9 cellular contexts compared by ENCODE assay signal in the genomic region with DNA sequence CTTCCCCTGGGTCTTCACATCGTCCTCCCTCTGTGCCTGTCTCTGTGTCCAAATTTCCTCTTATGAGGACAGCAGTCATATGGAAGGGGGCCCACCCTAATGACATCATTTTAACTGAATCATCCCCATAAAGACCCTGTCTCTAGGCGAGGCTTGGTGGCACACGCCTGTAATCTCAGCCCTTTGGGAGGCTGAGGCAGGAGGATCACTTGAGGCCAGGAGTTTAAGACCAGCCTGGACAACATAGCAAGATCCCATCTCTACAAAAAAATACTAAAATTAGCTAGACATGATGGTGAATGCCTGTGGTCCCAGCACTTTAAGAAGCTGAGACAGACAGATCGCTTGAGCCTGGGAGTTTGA. TPM values are rescaled to one million over a fixed set of nuclear protein-coding genes. Genes with fewer than 3 reads are reported as not detected.
A peak's percentile ranks its signal among the peaks of the same experiment; 100 is the strongest.
DNase-seq lines count a peak whose midpoint lies in the region; ATAC-seq, FAIRE-seq and TF ChIP-seq lines count a peak whose summit lies in the region.
"Had no signal": no experiment of that assay in that cellular context is flagged by ENCODE, and none has a peak within 500 bp of the region (broad histone marks: within the 10 kb centered on the region; RNA-seq: fewer than 3 reads in every experiment).

No MANE protein-coding gene starts in this region.

- no peak overlapping the region for H2AFZ ChIP-seq in KMS-11 (ENCODE audit: low read depth)
- no peak overlapping the region for H2AFZ ChIP-seq in keratinocyte (ENCODE audit: control insufficient read depth, low read length)

- H3K79me2 ChIP-seq in KMS-11 (ENCODE audit: insufficient read depth, low read depth) (peaks cover 30% of the 10 kb centered on the region), keratinocyte (ENCODE audit: control insufficient read depth, insufficient read depth, low read length) (peaks cover 88% of the 10 kb centered on the region)

- no peak for TF ChIP-seq POLR2A in stomach (IDR thresholded peaks at IDR 0.05)

- no peak for TF ChIP-seq EP300 in stomach (IDR thresholded peaks at IDR 0.05)

- no peak for ATAC-seq in GM21576 (IDR thresholded peaks at IDR 0.05; ENCODE audit: unreplicated experiment)

- peak overlapping the region; percentile 96 for H3K4me2 ChIP-seq in KMS-11
- no peak overlapping the region for H3K4me2 ChIP-seq in keratinocyte (ENCODE audit: control insufficient read depth, extremely low read depth, insufficient read depth, low read depth, low read length)

- no peaks in the 10 kb centered on the region for H3K9me3 Mint-ChIP-seq in activated naive CD8-positive, alpha-beta T cell (ENCODE audit: low read depth)

- DNase-seq in keratinocyte (ENCODE audit: low read depth, low spot score) (no peak), stomach (no peak), CD1c-positive myeloid dendritic cell (ENCODE audit: extremely low spot score) (no peak), OCI-M2 (lab: John Stamatoyannopoulos, UW; ENCODE audit: unreplicated experiment) (no peak)
- DNase-seq: NCI-H1694 had no signal

- no peaks in the 10 kb centered on the region for H3K27me3 Mint-ChIP-seq in activated naive CD8-positive, alpha-beta T cell

- intact Hi-C loops in stomach (cut with DNase I; ENCODE audit: low total_unique reads), result no loop called here

- 59 to 78% (median 64%) methylated on average over 4 of the region's 4 CpGs for WGBS in stomach, 5 donors

- no peaks in the 10 kb centered on the region for H4K20me1 ChIP-seq in KMS-11 (ENCODE audit: insufficient read depth)
- H4K20me1 ChIP-seq in keratinocyte (ENCODE audit: control insufficient read depth, extremely low read depth, insufficient read depth, low read length), result peaks cover 4% of the 10 kb centered on the region

- no peaks in the 10 kb centered on the region for H3K36me3 ChIP-seq in KMS-11 (ENCODE audit: insufficient read depth)
- H3K36me3 ChIP-seq in keratinocyte (ENCODE audit: control insufficient read depth in 2 of 2, extremely low read depth in 1 of 2, insufficient read depth in 2 of 2, low read length in 2 of 2), result peaks cover 4 to 7% of the 10 kb centered on the region in 2 experiments
- no peaks in the 10 kb centered on the region for H3K36me3 ChIP-seq in stomach

- H3K4me3 Mint-ChIP-seq in activated naive CD8-positive, alpha-beta T cell, result peak overlapping the region; percentile 74

- H3K27ac ChIP-seq in KMS-11 (peak overlapping the region; percentile 78; the same call in 1 of the 2 replicates), keratinocyte (ENCODE audit: control insufficient read depth, insufficient read depth, low read length) (peak overlapping the region; percentile 46), stomach (peak overlapping the region; percentile 72 to 95 (median 93))

- H3K4me3 ChIP-seq in KMS-11 (IDR thresholded peaks at IDR 0.05; ENCODE audit: insufficient read depth, low read depth, low read length), result no peak overlapping the region
- H3K4me3 ChIP-seq in keratinocyte (ENCODE audit: control insufficient read depth in 2 of 3, extremely low read depth in 1 of 3, insufficient read depth in 2 of 3, low read depth in 1 of 3, low read length in 3 of 3), result no peak overlapping the region
- H3K4me3 ChIP-seq in stomach, result peak overlapping the region in 2 of 4 donors; percentile 37 to 39

- peak overlapping the region; percentile 39; the same call in 1 of the 2 replicates for H3K9ac ChIP-seq in KMS-11
- no peak overlapping the region for H3K9ac ChIP-seq in keratinocyte (ENCODE audit: control insufficient read depth, extremely low read depth, insufficient read depth, low read length)

- H3K4me1 Mint-ChIP-seq in activated naive CD8-positive, alpha-beta T cell (ENCODE audit: low read depth), result peaks cover 61% of the 10 kb centered on the region

- H3K36me3 Mint-ChIP-seq in activated naive CD8-positive, alpha-beta T cell, result no peaks in the 10 kb centered on the region

- H3K27ac Mint-ChIP-seq in activated naive CD8-positive, alpha-beta T cell, result peak overlapping the region; percentile 87

- dilution Hi-C loops in keratinocyte (cut with MboI; ENCODE audit: extremely low pct_ligation_motif_present, low sequenced_read_pairs), result no loop called here

- H3K27me3 ChIP-seq in KMS-11 (ENCODE audit: insufficient read depth, low read depth), result no peaks in the 10 kb centered on the region
- no peaks in the 10 kb centered on the region for H3K27me3 ChIP-seq in keratinocyte (ENCODE audit: control insufficient read depth, extremely low read depth, insufficient read depth, low read length)
- no peaks in the 10 kb centered on the region for H3K27me3 ChIP-seq in stomach
- H3K27me3 ChIP-seq: foreskin keratinocyte had no signal

- H3K9me3 ChIP-seq in keratinocyte (ENCODE audit: control insufficient read depth, low read depth, low read length) (no peaks in the 10 kb centered on the region), stomach (no peaks in the 10 kb centered on the region)

- H3K4me1 ChIP-seq in KMS-11 (ENCODE audit: low read depth, poor library complexity, severe bottlenecking) (peaks cover 30% of the 10 kb centered on the region), keratinocyte (ENCODE audit: control insufficient read depth, extremely low read depth, insufficient read depth, low read length) (peaks cover 35% of the 10 kb centered on the region), stomach (peaks cover 46 to 80% (median 63%) of the 10 kb centered on the region in 4 donors)

- no peak for FAIRE-seq in keratinocyte (lab: Jason Lieb, UNC)

- no peak for TF ChIP-seq CTCF in KMS-11 (conservative IDR thresholded peaks at IDR 0.05; ENCODE audit: low read depth, low read length)
- TF ChIP-seq CTCF in keratinocyte (optimal IDR thresholded peaks at IDR 0.05 in 1 of 3, IDR thresholded peaks at IDR 0.05 in 1 of 3, conservative IDR thresholded peaks at IDR 0.05 in 1 of 3; ENCODE audit: extremely low read depth in 1 of 3, insufficient read depth in 2 of 3, low read length in 3 of 3), result no peak
- no peak for TF ChIP-seq CTCF in stomach (IDR thresholded peaks at IDR 0.05)

- H3K9me1 ChIP-seq in keratinocyte (ENCODE audit: control insufficient read depth, extremely low read depth, insufficient read depth, low read length), result no peaks in the 10 kb centered on the region

RNA-seq across cellular contexts. Expression of gene MYO9B, which starts 4.8 kb away (rescaled TPM):
- polyA plus RNA-seq in keratinocyte, result 14.3 to 17.9 TPM (median 14.4 TPM) in 3 replicates
- polyA plus RNA-seq in keratinocyte (2011; ENCODE audit: low read depth), result 40.3 TPM
- polyA plus RNA-seq in keratinocyte (2011; cell fraction: cytosol; rRNA removed), result 9.3 and 14.6 TPM in 2 replicates
- 49.5 and 62.1 TPM in 2 replicates for polyA plus RNA-seq in keratinocyte (2011; cell fraction: nucleus; rRNA removed)
- 17.6 and 29.5 TPM in 2 replicates for polyA plus RNA-seq in keratinocyte (2012; ENCODE audit: low replicate concordance)
- polyA minus RNA-seq in keratinocyte, result 34.1 to 67.6 TPM (median 42.6 TPM) in 3 replicates
- 48.5 TPM for polyA minus RNA-seq in keratinocyte (2011; cell fraction: cytosol; rRNA and poly(A)+ RNA removed)
- 45.9 and 52.1 TPM in 2 replicates for polyA minus RNA-seq in keratinocyte (2011; cell fraction: nucleus; rRNA and poly(A)+ RNA removed)
- total RNA-seq in stomach, result 100 to 1,000 TPM in 3 of 5 donors, 10 to 100 TPM in 2; 43.0 to 265 (median 156) TPM
- 10 to 100 TPM; 30.2 to 35.6 (median 30.6) TPM for polyA plus RNA-seq in stomach

RNA-seq across cellular contexts. Expression of gene HAUS8, which starts 5.2 kb away (rescaled TPM):
- polyA plus RNA-seq in keratinocyte, result 4.1 to 8.8 TPM (median 8.1 TPM) in 3 replicates
- polyA plus RNA-seq in keratinocyte (2011; ENCODE audit: low read depth), result 3.3 TPM
- 3.1 and 3.8 TPM in 2 replicates for polyA plus RNA-seq in keratinocyte (2011; cell fraction: cytosol; rRNA removed)
- 3.3 and 3.7 TPM in 2 replicates for polyA plus RNA-seq in keratinocyte (2011; cell fraction: nucleus; rRNA removed)
- polyA plus RNA-seq in keratinocyte (2012; ENCODE audit: low replicate concordance), result 1.8 and 7.7 TPM in 2 replicates
- polyA minus RNA-seq in keratinocyte, result 0.89 to 3.2 TPM (median 2.8 TPM) in 3 replicates
- polyA minus RNA-seq in keratinocyte (2011; cell fraction: cytosol; rRNA and poly(A)+ RNA removed), result 4.2 TPM
- 0.47 and 1.1 TPM in 2 replicates for polyA minus RNA-seq in keratinocyte (2011; cell fraction: nucleus; rRNA and poly(A)+ RNA removed)
- 10 to 100 TPM in 1 of 5 donors, 1 to 10 TPM in 3, under 1 TPM in 1; 0.45 to 27.2 (median 8.3) TPM for total RNA-seq in stomach
- 10 to 100 TPM in 1 of 3 donors, 1 to 10 TPM in 2; 9.2 to 11.9 (median 9.4) TPM for polyA plus RNA-seq in stomach

RNA-seq across cellular contexts. Expression of gene CPAMD8, which starts 53.8 kb away (rescaled TPM):
- polyA plus RNA-seq in keratinocyte (0.35 to 1.3 TPM (median 0.38 TPM) in 3 replicates), stomach (1 to 10 TPM; 2.1 to 6.6 (median 2.3) TPM)
- 0.42 TPM for polyA plus RNA-seq in keratinocyte (2011; ENCODE audit: low read depth)
- 0.40 TPM in 2 replicates for polyA plus RNA-seq in keratinocyte (2011; cell fraction: cytosol; rRNA removed)
- 1.4 and 2.1 TPM in 2 replicates for polyA plus RNA-seq in keratinocyte (2011; cell fraction: nucleus; rRNA removed)
- 0.37 and 0.54 TPM in 2 replicates for polyA plus RNA-seq in keratinocyte (2012; ENCODE audit: low replicate concordance)
- polyA minus RNA-seq in keratinocyte, result 0.53 to 3.2 TPM (median 0.77 TPM) in 3 replicates
- polyA minus RNA-seq in keratinocyte (2011; cell fraction: cytosol; rRNA and poly(A)+ RNA removed), result not detected
- polyA minus RNA-seq in keratinocyte (2011; cell fraction: nucleus; rRNA and poly(A)+ RNA removed), result 1.3 and 1.4 TPM in 2 replicates
- total RNA-seq in stomach, result 100 to 1,000 TPM in 1 of 5 donors, 10 to 100 TPM in 3, under 1 TPM in 1; 0.43 to 221 (median 13.2) TPM
